In the genomic region with DNA sequence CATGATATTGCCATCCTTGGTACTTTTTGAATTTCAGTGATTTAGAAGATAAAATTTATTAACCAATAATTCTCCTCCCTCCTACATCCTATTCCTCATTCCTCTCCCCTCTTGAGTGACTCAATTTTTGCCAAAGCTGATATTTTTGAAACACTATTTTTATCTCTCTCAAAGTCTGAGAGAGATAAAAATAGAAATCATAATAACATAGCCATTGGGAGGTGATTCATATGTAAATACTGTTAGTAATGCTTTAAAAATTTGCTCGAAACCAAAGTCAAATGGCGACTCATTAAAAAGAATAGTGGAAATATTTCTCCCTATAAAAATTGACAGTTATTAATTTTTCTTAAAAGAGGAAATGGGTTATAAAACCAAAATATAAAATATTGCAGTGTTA, we compare ENCODE assay signal across 13 cellular contexts.
A peak's percentile ranks its signal among the peaks of the same experiment; 100 is the strongest.
DNase-seq lines count a peak whose midpoint lies in the region; FAIRE-seq and TF ChIP-seq lines count a peak whose summit lies in the region.
"Had no signal": no experiment of that assay in that cellular context is flagged by ENCODE, and none has a peak within 500 bp of the region (broad histone marks: within the 10 kb centered on the region; RNA-seq: fewer than 3 reads in every experiment).

No MANE protein-coding gene starts in this region.

- H3K9me3 ChIP-seq in breast epithelium (no peaks in the 10 kb centered on the region), MG63 (no peaks in the 10 kb centered on the region)
- H3K9me3 ChIP-seq: Peyer's patch had no signal

- no peaks in the 10 kb centered on the region for H3K36me3 ChIP-seq in breast epithelium
- no peaks in the 10 kb centered on the region for H3K36me3 ChIP-seq in MG63
- H3K36me3 ChIP-seq: Peyer's patch had no signal

- peak; percentile 38 for DNase-seq in MCF 10A (ENCODE audit: unreplicated experiment)
- no peak for DNase-seq in breast epithelium (ENCODE audit: low spot score in 2 of 2)
- DNase-seq in astrocyte of the spinal cord (ENCODE audit: low read depth, low spot score): peak; percentile 73
- peak; percentile 37 for DNase-seq in hepatic stellate cell (ENCODE audit: low spot score)
- peak; percentile 2 for DNase-seq in urothelium cell line (ENCODE audit: low spot score)
- DNase-seq in MG63: no peak
- DNase-seq in H4 (ENCODE audit: low spot score): no peak
- no peak for DNase-seq in CD14-positive monocyte (ENCODE audit: low spot score)
- DNase-seq: 8988T; activated CD8-positive, alpha-beta T cell treated with anti-CD3 and anti-CD28 coated beads, Interleukin-2, amount 10 ng/mL, durations not matched to agents 7 days and 5 days; activated naive CD4-positive, alpha-beta T cell treated with anti-CD3 and anti-CD28 coated beads for 36 hours; Peyer's patch; T-helper 9 cell had no signal

- no peak overlapping the region for H3K4me3 ChIP-seq in breast epithelium
- no peak overlapping the region for H3K4me3 ChIP-seq in astrocyte of the spinal cord (ENCODE audit: low read depth, low read length)
- no peak overlapping the region for H3K4me3 ChIP-seq in MG63
- H3K4me3 ChIP-seq: Peyer's patch had no signal

- H3K9me3 Mint-ChIP-seq in MCF 10A (ENCODE audit: unreplicated experiment): no peaks in the 10 kb centered on the region
- H3K9me3 Mint-ChIP-seq in CD14-positive monocyte: peaks cover 0 to 5% (median 0%) of the 10 kb centered on the region in 7 donors
- H3K9me3 Mint-ChIP-seq: activated naive CD4-positive, alpha-beta T cell treated with anti-CD3 and anti-CD28 coated beads for 36 hours had no signal

- no peak overlapping the region for H3K27ac Mint-ChIP-seq in MCF 10A (ENCODE audit: low read depth, unreplicated experiment)
- H3K27ac Mint-ChIP-seq in CD14-positive monocyte: no peak overlapping the region
- H3K27ac Mint-ChIP-seq: activated CD8-positive, alpha-beta T cell treated with anti-CD3 and anti-CD28 coated beads, Interleukin-2, amount 10 ng/mL, durations not matched to agents 7 days and 5 days; activated naive CD4-positive, alpha-beta T cell treated with anti-CD3 and anti-CD28 coated beads for 36 hours had no signal

- in situ Hi-C loops in astrocyte of the spinal cord (cut with HindIII; ENCODE audit: low sequenced_read_pairs): no loop called here

- no peaks in the 10 kb centered on the region for H3K27me3 Mint-ChIP-seq in MCF 10A (ENCODE audit: insufficient read depth, unreplicated experiment)
- peaks cover 0 to 2% (median 0%) of the 10 kb centered on the region in 3 donors for H3K27me3 Mint-ChIP-seq in CD14-positive monocyte (ENCODE audit: low read depth in 3 of 3)

- no peak for FAIRE-seq in urothelium cell line (lab: Jason Lieb, UNC)

- no TSS peak for BruUV-seq in MCF 10A (replicated peaks; lab: Mats Ljungman, UMichigan)

- no peak overlapping the region for H3K27ac ChIP-seq in breast epithelium
- H3K27ac ChIP-seq: Peyer's patch had no signal

- H3K4me3 Mint-ChIP-seq in MCF 10A (ENCODE audit: unreplicated experiment): no peak overlapping the region
- H3K4me3 Mint-ChIP-seq in CD14-positive monocyte: no peak overlapping the region
- H3K4me3 Mint-ChIP-seq: activated CD8-positive, alpha-beta T cell treated with anti-CD3 and anti-CD28 coated beads, Interleukin-2, amount 10 ng/mL, durations not matched to agents 7 days and 5 days; activated naive CD4-positive, alpha-beta T cell treated with anti-CD3 and anti-CD28 coated beads for 36 hours had no signal

- TF ChIP-seq POLR2A in breast epithelium (IDR thresholded peaks at IDR 0.05): no peak

- TF ChIP-seq CTCF in MCF 10A (IDR thresholded peaks at IDR 0.05; ENCODE audit: unreplicated experiment) (no peak), breast epithelium (IDR thresholded peaks at IDR 0.05) (no peak), astrocyte of the spinal cord (IDR thresholded peaks at IDR 0.05; ENCODE audit: low read depth, low read length) (no peak), CD14-positive monocyte (IDR thresholded peaks at IDR 0.05) (no peak)

- H3K27me3 ChIP-seq in breast epithelium (no peaks in the 10 kb centered on the region), MG63 (no peaks in the 10 kb centered on the region)
- H3K27me3 ChIP-seq: Peyer's patch had no signal

- POLR2A ChIA-PET in MCF 10A (lab: Yijun Ruan, JAX): interaction anchor here (0.8 kb wide), 1 partner anchor 24 kb away, joined by 4 read pairs; no protein-coding TSS in a partner anchor

- H3K36me3 Mint-ChIP-seq in MCF 10A (ENCODE audit: insufficient read depth, unreplicated experiment) (peaks cover 15% of the 10 kb centered on the region), CD14-positive monocyte (no peaks in the 10 kb centered on the region)

- CTCF ChIA-PET in MCF 10A (lab: Yijun Ruan, JAX): interaction anchor here (0.6 to 0.7 kb wide), 2 partner anchors 448 to 869 kb away, joined by 3 to 4 read pairs; no protein-coding TSS in a partner anchor

- intact Hi-C loops in MCF 10A (cut with micrococcal nuclease) (loop anchor here (5.0 kb wide), 1 partner anchor 97 kb away; the partner anchor contains the start of gene PATJ), breast epithelium (cut with DNase I; ENCODE audit: low total_unique reads) (no loop called here), CD14-positive monocyte (cut with micrococcal nuclease) (no loop called here)

- H3K4me1 ChIP-seq in breast epithelium: no peaks in the 10 kb centered on the region
- H3K4me1 ChIP-seq: Peyer's patch had no signal

- H3K4me1 Mint-ChIP-seq in MCF 10A (ENCODE audit: insufficient read depth, unreplicated experiment) (peaks cover 12% of the 10 kb centered on the region), CD14-positive monocyte (no peaks in the 10 kb centered on the region)

Comparison
In these comparisons a context has a peak if more than half of its experiments do, and no peak if none do; other contexts are left out.
1. DNase-seq: peak in MCF 10A (single experiment), astrocyte of the spinal cord (single experiment), hepatic stellate cell (single experiment) and urothelium cell line (single experiment); none in breast epithelium (0 of 2), MG63 (single experiment), H4 (single experiment) and CD14-positive monocyte (single experiment).